Comparison of ENCODE assay signal across 1 cellular context in the genomic region with DNA sequence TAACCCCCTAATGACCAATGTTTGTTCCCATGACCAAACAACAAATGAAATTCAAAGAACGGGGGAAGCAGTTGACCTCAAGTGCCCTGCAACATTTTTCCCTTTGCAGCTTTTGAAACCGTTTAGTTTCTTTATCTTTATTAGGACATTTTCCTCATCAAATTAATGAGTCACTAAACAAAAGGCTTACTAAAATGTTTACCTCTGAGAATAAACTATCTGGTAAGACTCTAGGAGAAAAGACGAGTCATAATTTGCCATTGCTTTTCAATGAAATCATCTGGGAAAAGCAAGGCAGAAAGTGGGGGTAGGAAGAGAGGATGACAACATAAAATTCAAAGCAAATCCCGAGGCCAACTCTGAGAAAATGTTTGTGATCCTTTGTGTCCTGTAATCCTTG.
TF ChIP-seq lines count a peak whose summit lies in the region.

No MANE protein-coding gene starts in this region.

TF ChIP-seq in HepG2, 621 proteins besides CTCF, POLR2A, EP300 and RAD21 (continued from another document):
- TF ChIP-seq ZHX2 (IDR thresholded peaks at IDR 0.05; ENCODE audit: low read depth), result no peak
- no peak for TF ChIP-seq ZHX2 (CRISPR knock-in tag; IDR thresholded peaks at IDR 0.05; ENCODE audit: borderline replicate concordance)
- no peak for TF ChIP-seq HNRNPL (IDR thresholded peaks at IDR 0.05; ENCODE audit: low read depth, low read length)
- TF ChIP-seq SAFB2 (CRISPR knock-in tag; IDR thresholded peaks at IDR 0.05; ENCODE audit: borderline replicate concordance, low read depth), result no peak
- TF ChIP-seq, protein P1, sequence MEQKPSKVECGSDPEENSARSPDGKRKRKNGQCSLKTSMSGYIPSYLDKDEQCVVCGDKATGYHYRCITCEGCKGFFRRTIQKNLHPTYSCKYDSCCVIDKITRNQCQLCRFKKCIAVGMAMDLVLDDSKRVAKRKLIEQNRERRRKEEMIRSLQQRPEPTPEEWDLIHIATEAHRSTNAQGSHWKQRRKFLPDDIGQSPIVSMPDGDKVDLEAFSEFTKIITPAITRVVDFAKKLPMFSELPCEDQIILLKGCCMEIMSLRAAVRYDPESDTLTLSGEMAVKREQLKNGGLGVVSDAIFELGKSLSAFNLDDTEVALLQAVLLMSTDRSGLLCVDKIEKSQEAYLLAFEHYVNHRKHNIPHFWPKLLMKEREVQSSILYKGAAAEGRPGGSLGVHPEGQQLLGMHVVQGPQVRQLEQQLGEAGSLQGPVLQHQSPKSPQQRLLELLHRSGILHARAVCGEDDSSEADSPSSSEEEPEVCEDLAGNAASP (CRISPR knock-in tag; IDR thresholded peaks at IDR 0.05; ENCODE audit: borderline replicate concordance), result peak; percentile 35; the same call in 1 of the 2 replicates
- TF ChIP-seq, protein P2, sequence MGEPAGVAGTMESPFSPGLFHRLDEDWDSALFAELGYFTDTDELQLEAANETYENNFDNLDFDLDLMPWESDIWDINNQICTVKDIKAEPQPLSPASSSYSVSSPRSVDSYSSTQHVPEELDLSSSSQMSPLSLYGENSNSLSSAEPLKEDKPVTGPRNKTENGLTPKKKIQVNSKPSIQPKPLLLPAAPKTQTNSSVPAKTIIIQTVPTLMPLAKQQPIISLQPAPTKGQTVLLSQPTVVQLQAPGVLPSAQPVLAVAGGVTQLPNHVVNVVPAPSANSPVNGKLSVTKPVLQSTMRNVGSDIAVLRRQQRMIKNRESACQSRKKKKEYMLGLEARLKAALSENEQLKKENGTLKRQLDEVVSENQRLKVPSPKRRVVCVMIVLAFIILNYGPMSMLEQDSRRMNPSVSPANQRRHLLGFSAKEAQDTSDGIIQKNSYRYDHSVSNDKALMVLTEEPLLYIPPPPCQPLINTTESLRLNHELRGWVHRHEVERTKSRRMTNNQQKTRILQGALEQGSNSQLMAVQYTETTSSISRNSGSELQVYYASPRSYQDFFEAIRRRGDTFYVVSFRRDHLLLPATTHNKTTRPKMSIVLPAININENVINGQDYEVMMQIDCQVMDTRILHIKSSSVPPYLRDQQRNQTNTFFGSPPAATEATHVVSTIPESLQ (CRISPR knock-in tag; conservative IDR thresholded peaks at IDR 0.05), result no peak
- no peak for TF ChIP-seq TAF15 (IDR thresholded peaks at IDR 0.05; ENCODE audit: low read depth, low read length, poor library complexity, severe bottlenecking)
- TF ChIP-seq NKX3-1 (CRISPR knock-in tag; IDR thresholded peaks at IDR 0.05), result no peak
- peak; percentile 41; the same call in 1 of the 2 replicates for TF ChIP-seq FOSL2 (CRISPR knock-in tag; IDR thresholded peaks at IDR 0.05)
- TF ChIP-seq JUN (CRISPR knock-in tag; IDR thresholded peaks at IDR 0.05), result no peak
- no peak for TF ChIP-seq SRSF1 (optimal IDR thresholded peaks at IDR 0.05; ENCODE audit: low read depth, low read length)
- no peak for TF ChIP-seq ZNF484 (CRISPR knock-in tag; IDR thresholded peaks at IDR 0.05; ENCODE audit: borderline replicate concordance, low read depth)
- no peak for TF ChIP-seq NONO (IDR thresholded peaks at IDR 0.05)
- TF ChIP-seq NONO (CRISPR knock-in tag; conservative IDR thresholded peaks at IDR 0.05), result no peak
- TF ChIP-seq RARA (CRISPR knock-in tag; IDR thresholded peaks at IDR 0.05), result 0 out of 2 replicates have a peak, but pooled peaks have one; percentile 5
